Comparison of ENCODE assay signal across 11 cellular contexts in genomic region chrX:2451456-2452316, GRCh38. TPM values are rescaled to one million over a fixed set of nuclear protein-coding genes. Genes with fewer than 3 reads are reported as not detected.
A peak's percentile ranks its signal among the peaks of the same experiment; 100 is the strongest.
DNase-seq lines count a peak whose midpoint lies in the region; ATAC-seq and TF ChIP-seq lines count a peak whose summit lies in the region.
"Had no signal": no experiment of that assay in that cellular context is flagged by ENCODE, and none has a peak within 500 bp of the region (broad histone marks: within the 10 kb centered on the region; RNA-seq: fewer than 3 reads in every experiment).

No MANE protein-coding gene starts in this region.

- no peaks in the 10 kb centered on the region for H3K9me3 ChIP-seq in adipocyte (ENCODE audit: control insufficient read depth, low read length)
- H3K9me3 ChIP-seq: uterus had no signal

- H3K4me3 Mint-ChIP-seq in progenitor cell of endocrine pancreas (ENCODE audit: low read depth), result no peak overlapping the region
- H3K4me3 Mint-ChIP-seq in activated CD4-positive, alpha-beta memory T cell treated with anti-CD3 and anti-CD28 coated beads for 36 hours, result no peak overlapping the region

- H3K9ac ChIP-seq in adipocyte (ENCODE audit: low read length), result no peak overlapping the region

- CTCF ChIA-PET in activated CD4-positive, alpha-beta memory T cell treated with anti-CD3 and anti-CD28 coated beads for 36 hours (lab: Charles Lee), result no interaction called here

- POLR2A ChIA-PET in activated CD4-positive, alpha-beta memory T cell treated with anti-CD3 and anti-CD28 coated beads for 36 hours (lab: Charles Lee), result no interaction called here

- peak; percentile 12 for ATAC-seq in foreskin keratinocyte
- no peak for ATAC-seq in GM19463 (IDR thresholded peaks at IDR 0.05; ENCODE audit: unreplicated experiment)

- intact Hi-C loops in activated CD4-positive, alpha-beta memory T cell treated with anti-CD3 and anti-CD28 coated beads for 36 hours (cut with micrococcal nuclease), result no loop called here

- no peaks in the 10 kb centered on the region for H3K27me3 ChIP-seq in adipocyte (replicated peaks; ENCODE audit: control insufficient read depth, insufficient read depth, low read length)
- H3K27me3 ChIP-seq in foreskin keratinocyte, result no peaks in the 10 kb centered on the region
- H3K27me3 ChIP-seq: uterus had no signal

- H3K4me1 Mint-ChIP-seq in progenitor cell of endocrine pancreas (ENCODE audit: low read depth), result no peaks in the 10 kb centered on the region
- no peaks in the 10 kb centered on the region for H3K4me1 Mint-ChIP-seq in activated CD4-positive, alpha-beta memory T cell treated with anti-CD3 and anti-CD28 coated beads for 36 hours (ENCODE audit: low read depth)

- peak overlapping the region; percentile 31 for H3K4me3 ChIP-seq in adipocyte (ENCODE audit: low read length)
- H3K4me3 ChIP-seq: coronary artery, uterus had no signal

- TF ChIP-seq CTCF in foreskin keratinocyte (conservative IDR thresholded peaks at IDR 0.05), result no peak
- TF ChIP-seq CTCF in progenitor cell of endocrine pancreas (IDR thresholded peaks at IDR 0.05; ENCODE audit: unreplicated experiment), result no peak

- peak; percentile 82 for DNase-seq in ELF-1 (ENCODE audit: low read depth, low spot score)
- no peak for DNase-seq in adipocyte (ENCODE audit: low read depth)
- peak in 1 of 2 donors; percentile 26 for DNase-seq in foreskin keratinocyte
- no peak for DNase-seq in progenitor cell of endocrine pancreas (ENCODE audit: low spot score, unreplicated experiment)
- DNase-seq in activated CD4-positive, alpha-beta memory T cell treated with anti-CD3 and anti-CD28 coated beads for 36 hours, result no peak
- DNase-seq in GM19238 (ENCODE audit: insufficient read length, low spot score), result no peak
- DNase-seq in putamen (ENCODE audit: low spot score), result no peak
- DNase-seq: NCI-H1105 treated with DMSO at 0.1 percent for 48 hours, uterus had no signal

- H3K9me3 Mint-ChIP-seq in progenitor cell of endocrine pancreas (ENCODE audit: low read depth), result peaks cover 12% of the 10 kb centered on the region
- peaks cover 10% of the 10 kb centered on the region for H3K9me3 Mint-ChIP-seq in activated CD4-positive, alpha-beta memory T cell treated with anti-CD3 and anti-CD28 coated beads for 36 hours

- peak overlapping the region; percentile 80 for H3K27ac Mint-ChIP-seq in progenitor cell of endocrine pancreas
- no peak overlapping the region for H3K27ac Mint-ChIP-seq in activated CD4-positive, alpha-beta memory T cell treated with anti-CD3 and anti-CD28 coated beads for 36 hours

- no peak overlapping the region for H3K27ac ChIP-seq in foreskin keratinocyte
- H3K27ac ChIP-seq: coronary artery, uterus had no signal

- H3K4me1 ChIP-seq in adipocyte (ENCODE audit: control insufficient read depth, insufficient read depth, low read length) (peaks cover 5% of the 10 kb centered on the region), foreskin keratinocyte (no peaks in the 10 kb centered on the region)
- H3K4me1 ChIP-seq: uterus had no signal

- H3K36me3 ChIP-seq in adipocyte (ENCODE audit: control insufficient read depth, insufficient read depth, low read length, severe bottlenecking), result no peaks in the 10 kb centered on the region
- H3K36me3 ChIP-seq: uterus had no signal

- no peaks in the 10 kb centered on the region for H3K27me3 Mint-ChIP-seq in progenitor cell of endocrine pancreas
- H3K27me3 Mint-ChIP-seq in activated CD4-positive, alpha-beta memory T cell treated with anti-CD3 and anti-CD28 coated beads for 36 hours, result no peaks in the 10 kb centered on the region

- H3K36me3 Mint-ChIP-seq in progenitor cell of endocrine pancreas (ENCODE audit: insufficient read depth), result peaks cover 31% of the 10 kb centered on the region
- H3K36me3 Mint-ChIP-seq in activated CD4-positive, alpha-beta memory T cell treated with anti-CD3 and anti-CD28 coated beads for 36 hours, result peaks cover 18% of the 10 kb centered on the region

RNA-seq across cellular contexts. Expression of gene DHRSX, which starts 49.1 kb away (rescaled TPM):
- total RNA-seq in foreskin keratinocyte (18.8 and 22.2 TPM in 2 replicates), progenitor cell of endocrine pancreas (61.0 and 65.4 TPM in 2 replicates)
- 26.5 and 29.4 TPM in 2 replicates for polyA plus RNA-seq in foreskin keratinocyte
- 10 to 100 TPM; 20.7 to 21.3 TPM for total RNA-seq in activated CD4-positive, alpha-beta memory T cell treated with anti-CD3 and anti-CD28 coated beads for 36 hours

RNA-seq across cellular contexts. Expression of gene ZBED1, which starts 49.1 kb away (rescaled TPM):
- 23.1 and 25.3 TPM in 2 replicates for total RNA-seq in foreskin keratinocyte
- polyA plus RNA-seq in foreskin keratinocyte, result 11.5 and 14.3 TPM in 2 replicates
- 57.5 and 59.6 TPM in 2 replicates for total RNA-seq in progenitor cell of endocrine pancreas
- total RNA-seq in activated CD4-positive, alpha-beta memory T cell treated with anti-CD3 and anti-CD28 coated beads for 36 hours, result 10 to 100 TPM; 22.5 to 25.3 TPM
